In the genomic region with DNA sequence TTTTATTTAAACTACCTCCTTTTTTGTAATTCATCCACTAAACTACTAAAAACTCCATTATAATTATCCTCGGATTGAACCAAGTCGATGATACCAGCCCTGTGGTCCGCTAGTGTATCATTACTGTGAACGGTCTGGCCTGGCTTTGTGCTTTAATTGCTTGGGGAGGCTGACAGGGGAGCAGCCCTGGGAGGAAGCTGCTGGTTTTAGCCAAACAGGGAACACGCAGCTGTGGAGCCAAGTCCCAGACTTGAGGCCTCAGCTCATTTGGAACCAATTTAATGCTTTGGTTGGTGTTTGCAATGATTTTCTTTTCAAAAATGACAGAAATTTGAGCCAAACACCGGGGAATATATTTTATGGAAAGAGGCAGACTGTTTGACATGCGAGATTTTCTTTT, we compare ENCODE assay signal across 1 cellular context.
TF ChIP-seq lines count a peak whose summit lies in the region.

No MANE protein-coding gene starts in this region.

TF ChIP-seq in GM23338, 12 proteins besides CTCF, POLR2A, EP300 and RAD21 (continued from another document):
- no peak for TF ChIP-seq NANOG (IDR thresholded peaks at IDR 0.05; ENCODE audit: borderline replicate concordance)
